37 cellular contexts compared by ENCODE assay signal in genomic region chr15:61250613-61251012, GRCh38.
"Had no signal": no experiment of that assay in that cellular context is flagged by ENCODE, and none has a peak within 500 bp of the region (broad histone marks: within the 10 kb centered on the region; RNA-seq: fewer than 3 reads in every experiment).

No MANE protein-coding gene starts in this region.

- H3K36me3 ChIP-seq: adrenal gland, ascending aorta, brain microvascular endothelial cell, breast epithelium, cardiac muscle cell had no signal

- ATAC-seq: activated naive CD4-positive, alpha-beta T cell treated with anti-CD3 and anti-CD28 coated beads, Interleukin-2, amount 50 U/mL, for 72 hours; activated naive CD8-positive, alpha-beta T cell treated with anti-CD3 and anti-CD28 coated beads, Interleukin-2, amount 50 U/mL, for 24 hours; activated T-cell treated with anti-CD3 and anti-CD28 coated beads, Interleukin-2, amount 50 U/mL, for 4 hours; activated T-cell treated with anti-CD3 and anti-CD28 coated beads, Interleukin-2, amount 50 U/mL, for 72 hours; activated T-helper 17 cell treated with anti-CD3 and anti-CD28 coated beads, Interleukin-2, amount 50 U/mL, for 72 hours; body of pancreas had no signal

- DNase-seq: activated effector memory CD4-positive, alpha-beta T cell treated with anti-CD3 and anti-CD28 coated beads, Interleukin-2, amount 50 U/mL, for 16 hours; activated effector memory CD4-positive, alpha-beta T cell treated with Interleukin-2 at 50 U/mL for 16 hours; activated gamma-delta T cell; activated gamma-delta T cell treated with Interleukin-2 at 50 U/mL for 16 hours; activated naive CD4-positive, alpha-beta T cell; activated naive CD4-positive, alpha-beta T cell treated with anti-CD3 and anti-CD28 coated beads for 36 hours; activated naive CD4-positive, alpha-beta T cell treated with anti-CD3 and anti-CD28 coated beads, Interleukin-2, amount 10 ng/mL, durations not matched to agents 7 days and 5 days; activated naive CD4-positive, alpha-beta T cell treated with anti-CD3 and anti-CD28 coated beads, Interleukin-2, amount 50 U/mL, for 16 hours; activated naive CD4-positive, alpha-beta T cell treated with Interleukin-2 at 50 U/mL for 16 hours; activated naive CD8-positive, alpha-beta T cell treated with anti-CD3 and anti-CD28 coated beads for 36 hours; activated naive CD8-positive, alpha-beta T cell treated with anti-CD3 and anti-CD28 coated beads, Interleukin-2, amount 10 ng/mL, durations not matched to agents 7 days and 5 days; activated naive CD8-positive, alpha-beta T cell treated with anti-CD3 and anti-CD28 coated beads, Interleukin-2, amount 50 U/mL, for 24 hours; activated T-cell treated with anti-CD3 and anti-CD28 coated beads, Interleukin-2, amount 50 U/mL, for 1 hour; activated T-cell treated with anti-CD3 and anti-CD28 coated beads, Interleukin-2, amount 50 U/mL, for 24 hours; activated T-cell treated with anti-CD3 and anti-CD28 coated beads, Interleukin-2, amount 50 U/mL, for 4 hours; activated T-cell treated with anti-CD3 and anti-CD28 coated beads, Interleukin-2, amount 50 U/mL, for 48 hours; activated T-cell treated with anti-CD3 and anti-CD28 coated beads, Interleukin-2, amount 50 U/mL, for 72 hours; adrenal gland; amniotic stem cell; amygdala; aorta; body of pancreas; brain microvascular endothelial cell; caudate nucleus; central memory CD4-positive, alpha-beta T cell; cerebellar nuclear complex had no signal

- H3K4me1 ChIP-seq: adrenal gland, ascending aorta, body of pancreas, breast epithelium had no signal

- H3K27me3 ChIP-seq: adrenal gland, ascending aorta, body of pancreas, brain microvascular endothelial cell, breast epithelium, cardiac muscle cell had no signal

- H3K27me3 Mint-ChIP-seq: activated naive CD4-positive, alpha-beta T cell treated with anti-CD3 and anti-CD28 coated beads, Interleukin-2, amount 10 ng/mL, durations not matched to agents 7 days and 5 days had no signal

- H3K4me3 ChIP-seq: adrenal gland, ascending aorta, body of pancreas, breast epithelium, cardiac muscle cell had no signal

- H3K27ac Mint-ChIP-seq: activated naive CD4-positive, alpha-beta T cell treated with anti-CD3 and anti-CD28 coated beads for 36 hours; activated naive CD4-positive, alpha-beta T cell treated with anti-CD3 and anti-CD28 coated beads, Interleukin-2, amount 10 ng/mL, durations not matched to agents 7 days and 5 days; activated naive CD4-positive, alpha-beta T cell treated with anti-CD3 and anti-CD28 coated beads, Interleukin-2, amount 50 U/mL, for 24 hours; activated naive CD4-positive, alpha-beta T cell treated with anti-CD3 and anti-CD28 coated beads, Interleukin-2, amount 50 U/mL, for 72 hours; activated naive CD8-positive, alpha-beta T cell; activated naive CD8-positive, alpha-beta T cell treated with anti-CD3 and anti-CD28 coated beads for 36 hours; activated naive CD8-positive, alpha-beta T cell treated with anti-CD3 and anti-CD28 coated beads, Interleukin-2, amount 10 ng/mL, durations not matched to agents 7 days and 5 days; activated naive CD8-positive, alpha-beta T cell treated with anti-CD3 and anti-CD28 coated beads, Interleukin-2, amount 50 U/mL, for 24 hours; activated T-cell treated with anti-CD3 and anti-CD28 coated beads, Interleukin-2, amount 50 U/mL, for 24 hours; activated T-cell treated with anti-CD3 and anti-CD28 coated beads, Interleukin-2, amount 50 U/mL, for 72 hours; activated T-helper 1 cell treated with anti-CD3 and anti-CD28 coated beads, Interleukin-12 subunit alpha, Interleukin-12 subunit beta, Interleukin-2, Interleukin-4 antibody, amounts not matched to agents 30 ng/mL and 10 ng/mL and 1 ng/mL, durations not matched to agents 14 hours and 24 hours and 36 hours; activated T-helper 17 cell treated with anti-CD3 and anti-CD28 coated beads, Interleukin-2, amount 50 U/mL, for 72 hours; activated T-helper 2 cell treated with anti-CD3 and anti-CD28 coated beads, Interferon-gamma antibody, Interleukin-2, Interleukin-4, amounts not matched to agents 10 μg/mL and 5 μg/mL and 100 μg/mL, durations not matched to agents 14 hours and 24 hours and 36 hours; brain had no signal

- H3K9me3 ChIP-seq: adrenal gland, ascending aorta, body of pancreas, breast epithelium had no signal

- H3K4me3 Mint-ChIP-seq: activated naive CD4-positive, alpha-beta T cell treated with anti-CD3 and anti-CD28 coated beads for 36 hours; activated naive CD4-positive, alpha-beta T cell treated with anti-CD3 and anti-CD28 coated beads, Interleukin-2, amount 10 ng/mL, durations not matched to agents 7 days and 5 days; activated naive CD4-positive, alpha-beta T cell treated with anti-CD3 and anti-CD28 coated beads, Interleukin-2, amount 50 U/mL, for 24 hours; activated naive CD8-positive, alpha-beta T cell; activated naive CD8-positive, alpha-beta T cell treated with anti-CD3 and anti-CD28 coated beads for 36 hours; activated naive CD8-positive, alpha-beta T cell treated with anti-CD3 and anti-CD28 coated beads, Interleukin-2, amount 10 ng/mL, durations not matched to agents 7 days and 5 days; activated naive CD8-positive, alpha-beta T cell treated with anti-CD3 and anti-CD28 coated beads, Interleukin-2, amount 50 U/mL, for 24 hours; activated T-cell treated with anti-CD3 and anti-CD28 coated beads, Interleukin-2, amount 50 U/mL, for 24 hours; activated T-cell treated with anti-CD3 and anti-CD28 coated beads, Interleukin-2, amount 50 U/mL, for 4 hours; activated T-cell treated with anti-CD3 and anti-CD28 coated beads, Interleukin-2, amount 50 U/mL, for 72 hours; activated T-helper 1 cell treated with anti-CD3 and anti-CD28 coated beads, Interleukin-12 subunit alpha, Interleukin-12 subunit beta, Interleukin-2, Interleukin-4 antibody, amounts not matched to agents 30 ng/mL and 10 ng/mL and 1 ng/mL, durations not matched to agents 14 hours and 24 hours and 36 hours; activated T-helper 17 cell treated with anti-CD3 and anti-CD28 coated beads, Interleukin-2, amount 50 U/mL, for 72 hours; brain; central memory CD8-positive, alpha-beta T cell had no signal

- H3K36me3 Mint-ChIP-seq: activated naive CD4-positive, alpha-beta T cell treated with anti-CD3 and anti-CD28 coated beads, Interleukin-2, amount 10 ng/mL, durations not matched to agents 7 days and 5 days; activated naive CD4-positive, alpha-beta T cell treated with anti-CD3 and anti-CD28 coated beads, Interleukin-2, amount 50 U/mL, for 24 hours; activated naive CD4-positive, alpha-beta T cell treated with anti-CD3 and anti-CD28 coated beads, Interleukin-2, amount 50 U/mL, for 72 hours; activated naive CD8-positive, alpha-beta T cell; activated naive CD8-positive, alpha-beta T cell treated with anti-CD3 and anti-CD28 coated beads for 36 hours; activated naive CD8-positive, alpha-beta T cell treated with anti-CD3 and anti-CD28 coated beads, Interleukin-2, amount 10 ng/mL, durations not matched to agents 7 days and 5 days; brain had no signal

- H3K4me1 Mint-ChIP-seq: activated naive CD4-positive, alpha-beta T cell treated with anti-CD3 and anti-CD28 coated beads, Interleukin-2, amount 10 ng/mL, durations not matched to agents 7 days and 5 days; activated naive CD4-positive, alpha-beta T cell treated with anti-CD3 and anti-CD28 coated beads, Interleukin-2, amount 50 U/mL, for 24 hours; activated naive CD8-positive, alpha-beta T cell treated with anti-CD3 and anti-CD28 coated beads for 36 hours; activated naive CD8-positive, alpha-beta T cell treated with anti-CD3 and anti-CD28 coated beads, Interleukin-2, amount 10 ng/mL, durations not matched to agents 7 days and 5 days; activated naive CD8-positive, alpha-beta T cell treated with anti-CD3 and anti-CD28 coated beads, Interleukin-2, amount 50 U/mL, for 24 hours; activated T-helper 17 cell treated with anti-CD3 and anti-CD28 coated beads, Interleukin-2, amount 50 U/mL, for 72 hours; brain; central memory CD8-positive, alpha-beta T cell had no signal

- H3K9me3 Mint-ChIP-seq: activated naive CD4-positive, alpha-beta T cell treated with anti-CD3 and anti-CD28 coated beads for 36 hours; activated naive CD4-positive, alpha-beta T cell treated with anti-CD3 and anti-CD28 coated beads, Interleukin-2, amount 10 ng/mL, durations not matched to agents 7 days and 5 days; activated naive CD4-positive, alpha-beta T cell treated with anti-CD3 and anti-CD28 coated beads, Interleukin-2, amount 50 U/mL, for 24 hours; activated naive CD8-positive, alpha-beta T cell treated with anti-CD3 and anti-CD28 coated beads for 36 hours; activated naive CD8-positive, alpha-beta T cell treated with anti-CD3 and anti-CD28 coated beads, Interleukin-2, amount 10 ng/mL, durations not matched to agents 7 days and 5 days; activated naive CD8-positive, alpha-beta T cell treated with anti-CD3 and anti-CD28 coated beads, Interleukin-2, amount 50 U/mL, for 24 hours; activated T-cell treated with anti-CD3 and anti-CD28 coated beads, Interleukin-2, amount 50 U/mL, for 24 hours; activated T-helper 1 cell treated with anti-CD3 and anti-CD28 coated beads, Interleukin-12 subunit alpha, Interleukin-12 subunit beta, Interleukin-2, Interleukin-4 antibody, amounts not matched to agents 30 ng/mL and 10 ng/mL and 1 ng/mL, durations not matched to agents 14 hours and 24 hours and 36 hours; activated T-helper 17 cell treated with anti-CD3 and anti-CD28 coated beads, Interleukin-2, amount 50 U/mL, for 72 hours; activated T-helper 2 cell treated with anti-CD3 and anti-CD28 coated beads, Interferon-gamma antibody, Interleukin-2, Interleukin-4, amounts not matched to agents 10 μg/mL and 5 μg/mL and 100 μg/mL, durations not matched to agents 14 hours and 24 hours and 36 hours; central memory CD8-positive, alpha-beta T cell had no signal

- H3K27ac ChIP-seq: adrenal gland, ascending aorta, body of pancreas, brain microvascular endothelial cell, breast epithelium, cardiac muscle cell had no signal
